Comparison of ENCODE assay signal across 1 cellular context in the genomic region with DNA sequence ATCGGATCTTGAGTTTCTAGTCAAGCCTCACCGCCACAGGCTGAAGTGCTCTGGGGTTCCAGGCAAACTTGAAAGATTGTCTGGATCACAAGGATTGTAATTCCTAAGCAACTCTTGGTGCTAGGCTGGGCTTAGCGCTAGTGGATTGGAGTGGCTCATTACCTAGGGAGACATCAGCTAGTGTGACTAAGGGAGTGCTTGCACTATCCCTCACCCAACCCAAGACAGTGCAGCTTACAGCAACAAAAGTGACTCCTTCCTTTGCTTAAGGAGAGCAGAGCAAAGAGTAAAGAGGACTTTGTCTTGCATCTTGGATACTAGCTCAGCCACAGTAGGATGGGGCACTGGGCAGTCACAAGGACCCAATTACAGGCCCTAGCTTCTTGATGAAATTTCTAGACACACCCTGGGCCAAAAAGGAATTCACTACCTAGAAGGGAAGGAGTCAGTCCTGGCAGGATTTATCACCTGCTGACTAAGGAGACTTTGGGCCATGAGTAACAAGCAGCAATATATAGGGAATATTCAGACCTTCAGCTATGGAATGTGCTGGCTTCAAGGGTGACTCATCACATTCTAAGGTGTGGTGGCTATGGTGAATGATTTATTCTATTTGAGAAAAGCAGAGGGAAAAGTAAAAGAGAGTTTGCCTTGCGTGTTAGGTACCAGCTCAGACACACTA.
TF ChIP-seq lines count a peak whose summit lies in the region.

No MANE protein-coding gene starts in this region.

TF ChIP-seq in SK-N-SH treated with all-trans-retinoic acid at 6 μM for 48 hours, 23 proteins besides CTCF, POLR2A, EP300 and RAD21 (continued from another document):
- TF ChIP-seq, protein P1, sequence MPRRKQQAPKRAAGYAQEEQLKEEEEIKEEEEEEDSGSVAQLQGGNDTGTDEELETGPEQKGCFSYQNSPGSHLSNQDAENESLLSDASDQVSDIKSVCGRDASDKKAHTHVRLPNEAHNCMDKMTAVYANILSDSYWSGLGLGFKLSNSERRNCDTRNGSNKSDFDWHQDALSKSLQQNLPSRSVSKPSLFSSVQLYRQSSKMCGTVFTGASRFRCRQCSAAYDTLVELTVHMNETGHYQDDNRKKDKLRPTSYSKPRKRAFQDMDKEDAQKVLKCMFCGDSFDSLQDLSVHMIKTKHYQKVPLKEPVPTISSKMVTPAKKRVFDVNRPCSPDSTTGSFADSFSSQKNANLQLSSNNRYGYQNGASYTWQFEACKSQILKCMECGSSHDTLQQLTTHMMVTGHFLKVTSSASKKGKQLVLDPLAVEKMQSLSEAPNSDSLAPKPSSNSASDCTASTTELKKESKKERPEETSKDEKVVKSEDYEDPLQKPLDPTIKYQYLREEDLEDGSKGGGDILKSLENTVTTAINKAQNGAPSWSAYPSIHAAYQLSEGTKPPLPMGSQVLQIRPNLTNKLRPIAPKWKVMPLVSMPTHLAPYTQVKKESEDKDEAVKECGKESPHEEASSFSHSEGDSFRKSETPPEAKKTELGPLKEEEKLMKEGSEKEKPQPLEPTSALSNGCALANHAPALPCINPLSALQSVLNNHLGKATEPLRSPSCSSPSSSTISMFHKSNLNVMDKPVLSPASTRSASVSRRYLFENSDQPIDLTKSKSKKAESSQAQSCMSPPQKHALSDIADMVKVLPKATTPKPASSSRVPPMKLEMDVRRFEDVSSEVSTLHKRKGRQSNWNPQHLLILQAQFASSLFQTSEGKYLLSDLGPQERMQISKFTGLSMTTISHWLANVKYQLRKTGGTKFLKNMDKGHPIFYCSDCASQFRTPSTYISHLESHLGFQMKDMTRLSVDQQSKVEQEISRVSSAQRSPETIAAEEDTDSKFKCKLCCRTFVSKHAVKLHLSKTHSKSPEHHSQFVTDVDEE (CRISPR knock-in tag; IDR thresholded peaks at IDR 0.05): no peak
- TF ChIP-seq ZNF565 (CRISPR knock-in tag; conservative IDR thresholded peaks at IDR 0.05; ENCODE audit: low read depth): no peak
- no peak for TF ChIP-seq RARB (CRISPR knock-in tag; IDR thresholded peaks at IDR 0.05)
- no peak for TF ChIP-seq ZNF8 (CRISPR knock-in tag; IDR thresholded peaks at IDR 0.05)
- no peak for TF ChIP-seq GLIS3 (CRISPR knock-in tag; IDR thresholded peaks at IDR 0.05)
- TF ChIP-seq ZFP3 (CRISPR knock-in tag; IDR thresholded peaks at IDR 0.05): no peak
- TF ChIP-seq TCF4 (CRISPR knock-in tag; IDR thresholded peaks at IDR 0.05; ENCODE audit: borderline replicate concordance): no peak
- TF ChIP-seq, protein P2, sequence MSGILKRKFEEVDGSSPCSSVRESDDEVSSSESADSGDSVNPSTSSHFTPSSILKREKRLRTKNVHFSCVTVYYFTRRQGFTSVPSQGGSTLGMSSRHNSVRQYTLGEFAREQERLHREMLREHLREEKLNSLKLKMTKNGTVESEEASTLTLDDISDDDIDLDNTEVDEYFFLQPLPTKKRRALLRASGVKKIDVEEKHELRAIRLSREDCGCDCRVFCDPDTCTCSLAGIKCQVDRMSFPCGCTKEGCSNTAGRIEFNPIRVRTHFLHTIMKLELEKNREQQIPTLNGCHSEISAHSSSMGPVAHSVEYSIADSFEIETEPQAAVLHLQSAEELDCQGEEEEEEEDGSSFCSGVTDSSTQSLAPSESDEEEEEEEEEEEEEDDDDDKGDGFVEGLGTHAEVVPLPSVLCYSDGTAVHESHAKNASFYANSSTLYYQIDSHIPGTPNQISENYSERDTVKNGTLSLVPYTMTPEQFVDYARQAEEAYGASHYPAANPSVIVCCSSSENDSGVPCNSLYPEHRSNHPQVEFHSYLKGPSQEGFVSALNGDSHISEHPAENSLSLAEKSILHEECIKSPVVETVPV (CRISPR knock-in tag; IDR thresholded peaks at IDR 0.05): no peak
TF ChIP-seq in SK-N-SH treated with all-trans-retinoic acid at 6 μM for 48 hours: peak in this region for 0.
